Comparison of ENCODE assay signal across 1 cellular context in the genomic region with DNA sequence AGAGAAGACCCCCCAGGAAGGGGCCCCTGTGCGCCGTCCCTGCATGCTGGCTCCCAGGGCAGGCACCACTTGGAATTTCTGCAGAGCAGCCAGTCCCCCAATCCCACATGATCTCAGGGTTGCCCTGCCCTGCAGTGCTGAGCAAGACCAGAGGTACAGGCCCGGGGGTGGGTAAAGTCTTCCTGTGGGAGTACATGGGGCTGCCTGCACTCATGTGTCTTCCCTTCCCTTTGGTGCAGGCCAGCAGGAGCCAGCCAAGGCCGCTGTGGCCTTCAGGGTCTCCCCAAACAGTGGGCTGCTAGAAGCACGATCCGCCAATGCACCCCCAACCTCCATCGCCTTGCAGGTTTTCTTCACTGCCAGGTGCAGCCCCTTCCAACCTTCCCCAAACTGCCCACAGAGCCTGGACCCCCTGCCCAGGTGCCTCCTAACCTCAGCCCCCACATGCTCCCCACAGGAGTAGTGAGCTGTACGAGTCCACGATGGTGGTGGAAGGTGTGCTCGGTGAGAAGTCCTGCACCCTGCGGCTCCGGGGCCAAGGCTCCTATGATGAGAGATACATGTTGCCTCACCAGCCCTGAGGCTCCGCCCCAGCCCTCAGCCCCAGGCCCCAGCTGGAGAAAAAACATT.
TF ChIP-seq lines count a peak whose summit lies in the region.

No MANE protein-coding gene starts in this region.

TF ChIP-seq in HEK293, 187 proteins besides CTCF, POLR2A, EP300 and RAD21 (continued from another document):
- TF ChIP-seq ZNF544 (tag by site-specific recombination; IDR thresholded peaks at IDR 0.05) (no peak), KLF10 (tag by site-specific recombination; IDR thresholded peaks at IDR 0.05) (no peak), ZNF423 (tag by site-specific recombination; IDR thresholded peaks at IDR 0.05) (no peak)
